Comparison of ENCODE assay signal across 8 cellular contexts in genomic region chr11:1832181-1832988, GRCh38. TPM values are rescaled to one million over a fixed set of nuclear protein-coding genes. Genes with fewer than 3 reads are reported as not detected.
DNase-seq lines count a peak whose midpoint lies in the region; ATAC-seq and TF ChIP-seq lines count a peak whose summit lies in the region.

No MANE protein-coding gene starts in this region.

- ATAC-seq in upper lobe of right lung (peak; percentile 50), HG03565 (IDR thresholded peaks at IDR 0.05; ENCODE audit: unreplicated experiment) (no peak)

- peak overlapping the region; percentile 77 for H2BK5ac ChIP-seq in neuronal stem cell (ENCODE audit: low read length)

- peak overlapping the region; percentile 57 for H3K4me2 ChIP-seq in neuronal stem cell (ENCODE audit: insufficient read depth, low read length, poor library complexity, severe bottlenecking)

- no peaks in the 10 kb centered on the region for H3K9me3 Mint-ChIP-seq in activated T-cell treated with anti-CD3 and anti-CD28 coated beads, Interleukin-2, amount 50 U/mL, for 24 hours

- H3K27ac ChIP-seq in esophagus squamous epithelium (peak overlapping the region; percentile 36 to 94 (median 91)), neuronal stem cell (replicated peaks; ENCODE audit: low read length) (no peak overlapping the region), upper lobe of right lung (peak overlapping the region; percentile 55)

- no peak overlapping the region for H3K4me3 Mint-ChIP-seq in activated T-cell treated with anti-CD3 and anti-CD28 coated beads, Interleukin-2, amount 50 U/mL, for 24 hours

- H3K18ac ChIP-seq in neuronal stem cell (ENCODE audit: low read length) = peak overlapping the region; percentile 76

- DNase-seq in GM06990 (ENCODE audit: extremely low read depth, insufficient read length) = no peak
- DNase-seq in NCI-H1105 treated with DMSO at 0.1 percent for 48 hours (lab: John Stamatoyannopoulos, UW) = peak; percentile 52
- peak; percentile 85 for DNase-seq in activated T-cell treated with anti-CD3 and anti-CD28 coated beads, Interleukin-2, amount 50 U/mL, for 24 hours
- no peak for DNase-seq in esophagus squamous epithelium (lab: John Stamatoyannopoulos, UW)
- peak; percentile 67 for DNase-seq in neuronal stem cell (ENCODE audit: low spot score)
- peak; percentile 84 for DNase-seq in upper lobe of right lung
- DNase-seq in pons (ENCODE audit: low spot score) = no peak

- H4K91ac ChIP-seq in neuronal stem cell (ENCODE audit: low read depth, low read length, poor library complexity) = peak overlapping the region; percentile 5

- H2BK120ac ChIP-seq in neuronal stem cell (ENCODE audit: low read depth, low read length) = peak overlapping the region; percentile 48

- no peak overlapping the region for H3K27ac Mint-ChIP-seq in activated T-cell treated with anti-CD3 and anti-CD28 coated beads, Interleukin-2, amount 50 U/mL, for 24 hours

- H3K27me3 ChIP-seq in GM06990 (replicated peaks; ENCODE audit: control insufficient read depth, insufficient read depth, low read length) = no peaks in the 10 kb centered on the region; the same call in 1 of the 2 replicates
- H3K27me3 ChIP-seq in esophagus squamous epithelium = peaks cover 0 to 32% (median 0%) of the 10 kb centered on the region in 4 donors
- H3K27me3 ChIP-seq in neuronal stem cell (ENCODE audit: control insufficient read depth in 3 of 3, insufficient read depth in 3 of 3, low read depth in 1 of 3, low read length in 3 of 3) = peaks cover 0 to 71% (median 0%) of the 10 kb centered on the region in 3 experiments
- no peaks in the 10 kb centered on the region for H3K27me3 ChIP-seq in upper lobe of right lung

- H2BK15ac ChIP-seq in neuronal stem cell (ENCODE audit: low read length) = peak overlapping the region; percentile 100

- H3K9me3 ChIP-seq in esophagus squamous epithelium = no peaks in the 10 kb centered on the region
- no peaks in the 10 kb centered on the region for H3K9me3 ChIP-seq in neuronal stem cell (replicated peaks in 1 of 2; ENCODE audit: control insufficient read depth in 2 of 2, insufficient read depth in 1 of 2, low read depth in 1 of 2, low read length in 2 of 2)
- no peaks in the 10 kb centered on the region for H3K9me3 ChIP-seq in upper lobe of right lung

- H3K36me3 ChIP-seq in GM06990 (ENCODE audit: control insufficient read depth, insufficient read depth, low read length) (no peaks in the 10 kb centered on the region), esophagus squamous epithelium (no peaks in the 10 kb centered on the region), neuronal stem cell (replicated peaks in 1 of 2; ENCODE audit: control insufficient read depth in 2 of 2, insufficient read depth in 2 of 2, low read length in 2 of 2) (no peaks in the 10 kb centered on the region), upper lobe of right lung (no peaks in the 10 kb centered on the region)

- peak overlapping the region; percentile 77 for H2AFZ ChIP-seq in neuronal stem cell (ENCODE audit: low read length)

- H3K4me3 ChIP-seq in GM06990 (replicated peaks; ENCODE audit: low read depth, low read length) = no peak overlapping the region
- H3K4me3 ChIP-seq in esophagus squamous epithelium = peak overlapping the region in 3 of 4 donors; percentile 29 to 49 (median 38)
- H3K4me3 ChIP-seq in neuronal stem cell (ENCODE audit: low read length in 2 of 2) = peak overlapping the region in 1 of 2 donors; percentile 57
- peak overlapping the region; percentile 14 for H3K4me3 ChIP-seq in upper lobe of right lung

- intact Hi-C loops in esophagus squamous epithelium (cut with DNase I) (loop anchor here (5.0 kb wide), 2 partner anchors 70 to 140 kb away; partner anchors contain the start of gene CTSD), upper lobe of right lung (cut with DNase I) (no loop called here)

- TF ChIP-seq POLR2A in esophagus squamous epithelium (IDR thresholded peaks at IDR 0.05) = no peak

- peaks cover 20% of the 10 kb centered on the region for H3K27me3 Mint-ChIP-seq in activated T-cell treated with anti-CD3 and anti-CD28 coated beads, Interleukin-2, amount 50 U/mL, for 24 hours

- peak overlapping the region; percentile 1 for H3K4ac ChIP-seq in neuronal stem cell (ENCODE audit: low read length)

- H3K36me3 Mint-ChIP-seq in activated T-cell treated with anti-CD3 and anti-CD28 coated beads, Interleukin-2, amount 50 U/mL, for 24 hours (ENCODE audit: low read depth) = no peaks in the 10 kb centered on the region

- peak overlapping the region; percentile 0 for H4K8ac ChIP-seq in neuronal stem cell (ENCODE audit: low read depth, low read length)

- H3K14ac ChIP-seq in neuronal stem cell (ENCODE audit: low read length) = peak overlapping the region; percentile 38

- H3K4me1 Mint-ChIP-seq in activated T-cell treated with anti-CD3 and anti-CD28 coated beads, Interleukin-2, amount 50 U/mL, for 24 hours (ENCODE audit: low read depth) = no peaks in the 10 kb centered on the region

- no peaks in the 10 kb centered on the region for H3K79me1 ChIP-seq in neuronal stem cell (ENCODE audit: low read depth, low read length)

- H2AK5ac ChIP-seq in neuronal stem cell (ENCODE audit: low read depth, low read length) = peak overlapping the region; percentile 72

- WGBS in esophagus squamous epithelium, 2 donors = 5% methylated on average over 4 to 7 of the region's 45 CpGs
- no CpG with 5 or more reads among the region's 45 CpGs for WGBS in neuronal stem cell (ENCODE audit: extremely low coverage in 2 of 2, insufficient read length in 2 of 2, insufficient replicate concordance in 1 of 2), 2 donors

- H3K9ac ChIP-seq in neuronal stem cell (ENCODE audit: low read depth, low read length, poor library complexity) = peak overlapping the region; percentile 60

- H3K4me1 ChIP-seq in esophagus squamous epithelium (peaks cover 30 to 98% (median 47%) of the 10 kb centered on the region in 3 donors), neuronal stem cell (ENCODE audit: control insufficient read depth in 2 of 2, insufficient read depth in 1 of 2, low read depth in 1 of 2, low read length in 2 of 2) (peaks cover 0 to 18% of the 10 kb centered on the region in 2 donors), upper lobe of right lung (peaks cover 20% of the 10 kb centered on the region)

- no peak overlapping the region for H3K23ac ChIP-seq in neuronal stem cell (ENCODE audit: low read depth, low read length, poor library complexity)

- H2BK12ac ChIP-seq in neuronal stem cell (ENCODE audit: low read length) = peak overlapping the region; percentile 93

- TF ChIP-seq CTCF in GM06990 (IDR thresholded peaks at IDR 0.05; ENCODE audit: insufficient read depth, low read length, poor library complexity, severe bottlenecking) (peak; percentile 94), esophagus squamous epithelium (IDR thresholded peaks at IDR 0.05) (peak; percentile 98 to 99 (median 98)), upper lobe of right lung (IDR thresholded peaks at IDR 0.05) (peak; percentile 99)

RNA-seq across cellular contexts. Expression of gene SYT8, which starts 2.4 kb away (rescaled TPM):
- total RNA-seq in esophagus squamous epithelium (100 to 1,000 TPM in 1 of 4 donors, 10 to 100 TPM in 3; 28.7 to 110 (median 69.3) TPM), upper lobe of right lung (12.5 TPM)
- not detected for polyA plus RNA-seq in neuronal stem cell (2013, experiment 1 of 2)
- polyA plus RNA-seq in neuronal stem cell (2013, experiment 2 of 2) = not detected

RNA-seq across cellular contexts. Expression of gene TNNI2, which starts 6.4 kb away (rescaled TPM):
- total RNA-seq in esophagus squamous epithelium = 10 to 100 TPM in 3 of 4 donors, not detected in 1; 14.7 to 23.8 (median 15.0) TPM
- 0.13 TPM for polyA plus RNA-seq in neuronal stem cell (2013, experiment 1 of 2)
- not detected for polyA plus RNA-seq in neuronal stem cell (2013, experiment 2 of 2)
- 6.9 TPM for total RNA-seq in upper lobe of right lung

RNA-seq across cellular contexts. Expression of gene LSP1, which starts 20.5 kb away (rescaled TPM):
- 10 to 100 TPM; 23.3 to 75.9 (median 46.4) TPM for total RNA-seq in esophagus squamous epithelium
- polyA plus RNA-seq in neuronal stem cell (2013, experiment 1 of 2) = 0.13 TPM
- polyA plus RNA-seq in neuronal stem cell (2013, experiment 2 of 2) = 0.73 TPM
- total RNA-seq in upper lobe of right lung = 78.2 TPM

RNA-seq across cellular contexts. Expression of gene PRR33, which starts 59.3 kb away (rescaled TPM):
- total RNA-seq in esophagus squamous epithelium = not detected
- polyA plus RNA-seq in neuronal stem cell (2013, experiment 1 of 2) = not detected
- not detected for polyA plus RNA-seq in neuronal stem cell (2013, experiment 2 of 2)
- total RNA-seq in upper lobe of right lung = not detected

Comparison
In these comparisons a context has a peak if more than half of its experiments do, and no peak if none do; other contexts are left out.
1. DNase-seq: peak in NCI-H1105 treated with DMSO at 0.1 percent for 48 hours (single experiment), activated T-cell treated with anti-CD3 and anti-CD28 coated beads, Interleukin-2, amount 50 U/mL, for 24 hours (single experiment), neuronal stem cell (single experiment) and upper lobe of right lung (single experiment); none in GM06990 (single experiment), esophagus squamous epithelium (single experiment) and pons (single experiment).
2. Peak in every context shown above with its lines, with median percentiles within 50 percentile points of each other: CTCF ChIP-seq.